In the genomic region with DNA sequence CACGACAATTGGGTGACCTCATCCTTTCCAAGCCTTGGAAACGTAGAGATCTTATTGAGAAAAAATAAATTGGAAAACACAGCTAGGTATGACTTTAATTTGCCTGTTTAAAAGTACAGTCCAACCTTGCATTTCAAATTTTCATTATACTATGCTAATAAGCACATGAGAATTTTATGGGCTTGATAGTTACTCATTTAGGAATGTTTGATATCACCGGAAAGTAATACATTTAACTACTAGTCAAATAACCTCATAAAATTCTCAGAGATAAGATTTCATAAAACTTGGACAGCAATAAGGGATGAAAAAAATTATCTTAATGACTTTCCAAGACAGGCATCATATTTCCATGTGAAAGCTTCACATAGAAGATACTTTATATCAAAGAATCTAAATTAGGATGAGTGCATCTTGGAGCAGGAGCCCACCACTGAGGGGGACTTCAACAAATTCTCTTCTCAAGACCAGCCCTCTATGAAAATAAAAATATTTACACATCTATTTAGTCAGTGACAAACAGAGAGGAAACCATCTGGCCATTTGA, we compare ENCODE assay signal across 1 cellular context.
TF ChIP-seq lines count a peak whose summit lies in the region.

No MANE protein-coding gene starts in this region.

TF ChIP-seq in HEK293, 187 proteins besides CTCF, POLR2A, EP300 and RAD21 (continued from another document and continues in another):
- TF ChIP-seq, protein P1, sequence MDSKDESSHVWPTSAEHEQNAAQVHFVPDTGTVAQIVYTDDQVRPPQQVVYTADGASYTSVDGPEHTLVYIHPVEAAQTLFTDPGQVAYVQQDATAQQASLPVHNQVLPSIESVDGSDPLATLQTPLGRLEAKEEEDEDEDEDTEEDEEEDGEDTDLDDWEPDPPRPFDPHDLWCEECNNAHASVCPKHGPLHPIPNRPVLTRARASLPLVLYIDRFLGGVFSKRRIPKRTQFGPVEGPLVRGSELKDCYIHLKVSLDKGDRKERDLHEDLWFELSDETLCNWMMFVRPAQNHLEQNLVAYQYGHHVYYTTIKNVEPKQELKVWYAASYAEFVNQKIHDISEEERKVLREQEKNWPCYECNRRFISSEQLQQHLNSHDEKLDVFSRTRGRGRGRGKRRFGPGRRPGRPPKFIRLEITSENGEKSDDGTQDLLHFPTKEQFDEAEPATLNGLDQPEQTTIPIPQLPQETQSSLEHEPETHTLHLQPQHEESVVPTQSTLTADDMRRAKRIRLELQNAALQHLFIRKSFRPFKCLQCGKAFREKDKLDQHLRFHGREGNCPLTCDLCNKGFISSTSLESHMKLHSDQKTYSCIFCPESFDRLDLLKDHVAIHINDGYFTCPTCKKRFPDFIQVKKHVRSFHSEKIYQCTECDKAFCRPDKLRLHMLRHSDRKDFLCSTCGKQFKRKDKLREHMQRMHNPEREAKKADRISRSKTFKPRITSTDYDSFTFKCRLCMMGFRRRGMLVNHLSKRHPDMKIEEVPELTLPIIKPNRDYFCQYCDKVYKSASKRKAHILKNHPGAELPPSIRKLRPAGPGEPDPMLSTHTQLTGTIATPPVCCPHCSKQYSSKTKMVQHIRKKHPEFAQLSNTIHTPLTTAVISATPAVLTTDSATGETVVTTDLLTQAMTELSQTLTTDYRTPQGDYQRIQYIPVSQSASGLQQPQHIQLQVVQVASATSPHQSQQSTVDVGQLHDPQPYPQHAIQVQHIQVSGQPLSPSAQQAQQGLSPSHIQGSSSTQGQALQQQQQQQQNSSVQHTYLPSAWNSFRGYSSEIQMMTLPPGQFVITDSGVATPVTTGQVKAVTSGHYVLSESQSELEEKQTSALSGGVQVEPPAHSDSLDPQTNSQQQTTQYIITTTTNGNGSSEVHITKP (tag by site-specific recombination; IDR thresholded peaks at IDR 0.05) = no peak; the same call in 1 of the 2 replicates
- TF ChIP-seq ZNF529 (tag by site-specific recombination; IDR thresholded peaks at IDR 0.05; ENCODE audit: insufficient replicate concordance) (no peak), ZBTB17 (tag by site-specific recombination; IDR thresholded peaks at IDR 0.05) (no peak; the same call in 1 of the 2 replicates), ZNF335 (tag by site-specific recombination; conservative IDR thresholded peaks at IDR 0.05) (peak; percentile 75), GLIS2 (tag by site-specific recombination; IDR thresholded peaks at IDR 0.05) (no peak), SETDB1 (IDR thresholded peaks at IDR 0.05; ENCODE audit: insufficient read length, low read length) (no peak), BCL11B (tag by site-specific recombination; IDR thresholded peaks at IDR 0.05; ENCODE audit: low read depth) (no peak; the same call in 1 of the 2 replicates), ZNF843 (tag by site-specific recombination; IDR thresholded peaks at IDR 0.05) (peak; percentile 94), ZSCAN23 (tag by site-specific recombination; IDR thresholded peaks at IDR 0.05) (no peak), ZNF350 (tag by site-specific recombination; IDR thresholded peaks at IDR 0.05) (no peak), ZNF394 (tag by site-specific recombination; IDR thresholded peaks at IDR 0.05; ENCODE audit: borderline replicate concordance) (no peak; the same call in 1 of the 2 replicates), ZNF830 (tag by site-specific recombination; IDR thresholded peaks at IDR 0.05; ENCODE audit: low read depth) (0 out of 2 replicates have a peak, but pooled peaks have one; percentile 17), ZNF473 (tag by site-specific recombination; IDR thresholded peaks at IDR 0.05) (no peak), ZNF202 (tag by site-specific recombination; IDR thresholded peaks at IDR 0.05; ENCODE audit: borderline replicate concordance) (no peak), ZNF560 (tag by site-specific recombination; IDR thresholded peaks at IDR 0.05; ENCODE audit: borderline replicate concordance) (no peak), ZNF677 (tag by site-specific recombination; IDR thresholded peaks at IDR 0.05) (no peak), REPIN1 (tag by site-specific recombination; IDR thresholded peaks at IDR 0.05; ENCODE audit: low read depth) (no peak), ZNF140 (tag by site-specific recombination; IDR thresholded peaks at IDR 0.05) (no peak), YY2 (tag by site-specific recombination; IDR thresholded peaks at IDR 0.05) (no peak), ZNF555 (tag by site-specific recombination; conservative IDR thresholded peaks at IDR 0.05) (no peak), ZNF768 (tag by site-specific recombination; IDR thresholded peaks at IDR 0.05) (no peak), MYNN (tag by site-specific recombination; IDR thresholded peaks at IDR 0.05; ENCODE audit: borderline replicate concordance) (no peak), ZNF585B (tag by site-specific recombination; IDR thresholded peaks at IDR 0.05) (no peak), ZNF114 (tag by site-specific recombination; IDR thresholded peaks at IDR 0.05) (no peak), ZNF404 (tag by site-specific recombination; IDR thresholded peaks at IDR 0.05) (no peak), KLF10 (tag by site-specific recombination; IDR thresholded peaks at IDR 0.05) (peak; percentile 33; the same call in 1 of the 2 replicates), ZNF433 (tag by site-specific recombination; IDR thresholded peaks at IDR 0.05; ENCODE audit: low read depth) (no peak), KLF16 (tag by site-specific recombination; IDR thresholded peaks at IDR 0.05) (no peak), ZNF544 (tag by site-specific recombination; IDR thresholded peaks at IDR 0.05) (no peak), ZNF785 (tag by site-specific recombination; IDR thresholded peaks at IDR 0.05) (no peak), ZNF423 (tag by site-specific recombination; IDR thresholded peaks at IDR 0.05) (no peak), ZNF24 (tag by site-specific recombination; IDR thresholded peaks at IDR 0.05) (peak; percentile 46; the same call in 1 of the 2 replicates), ZNF48 (tag by site-specific recombination; IDR thresholded peaks at IDR 0.05) (no peak), ZNF223 (tag by site-specific recombination; IDR thresholded peaks at IDR 0.05) (no peak), ZNF16 (tag by site-specific recombination; IDR thresholded peaks at IDR 0.05; ENCODE audit: low read depth) (no peak), ZBTB7A (tag by site-specific recombination; IDR thresholded peaks at IDR 0.05; ENCODE audit: low read depth) (no peak), ZNF660 (tag by site-specific recombination; IDR thresholded peaks at IDR 0.05) (no peak), ZNF549 (tag by site-specific recombination; IDR thresholded peaks at IDR 0.05) (no peak), GLI2 (tag by site-specific recombination; IDR thresholded peaks at IDR 0.05; ENCODE audit: borderline replicate concordance, low read depth) (peak; percentile 62; the same call in 1 of the 2 replicates), PRDM1 (tag by site-specific recombination; IDR thresholded peaks at IDR 0.05) (no peak), ZNF624 (tag by site-specific recombination; IDR thresholded peaks at IDR 0.05) (no peak), OVOL3 (tag by site-specific recombination; IDR thresholded peaks at IDR 0.05) (peak; percentile 47; the same call in 1 of the 2 replicates), ZNF426 (tag by site-specific recombination; IDR thresholded peaks at IDR 0.05) (no peak), ZEB2 (tag by site-specific recombination; IDR thresholded peaks at IDR 0.05) (peak; percentile 52; the same call in 1 of the 2 replicates)
- TF ChIP-seq, protein P2, sequence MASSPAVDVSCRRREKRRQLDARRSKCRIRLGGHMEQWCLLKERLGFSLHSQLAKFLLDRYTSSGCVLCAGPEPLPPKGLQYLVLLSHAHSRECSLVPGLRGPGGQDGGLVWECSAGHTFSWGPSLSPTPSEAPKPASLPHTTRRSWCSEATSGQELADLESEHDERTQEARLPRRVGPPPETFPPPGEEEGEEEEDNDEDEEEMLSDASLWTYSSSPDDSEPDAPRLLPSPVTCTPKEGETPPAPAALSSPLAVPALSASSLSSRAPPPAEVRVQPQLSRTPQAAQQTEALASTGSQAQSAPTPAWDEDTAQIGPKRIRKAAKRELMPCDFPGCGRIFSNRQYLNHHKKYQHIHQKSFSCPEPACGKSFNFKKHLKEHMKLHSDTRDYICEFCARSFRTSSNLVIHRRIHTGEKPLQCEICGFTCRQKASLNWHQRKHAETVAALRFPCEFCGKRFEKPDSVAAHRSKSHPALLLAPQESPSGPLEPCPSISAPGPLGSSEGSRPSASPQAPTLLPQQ (tag by site-specific recombination; IDR thresholded peaks at IDR 0.05) = peak; percentile 35
- TF ChIP-seq, protein P3, sequence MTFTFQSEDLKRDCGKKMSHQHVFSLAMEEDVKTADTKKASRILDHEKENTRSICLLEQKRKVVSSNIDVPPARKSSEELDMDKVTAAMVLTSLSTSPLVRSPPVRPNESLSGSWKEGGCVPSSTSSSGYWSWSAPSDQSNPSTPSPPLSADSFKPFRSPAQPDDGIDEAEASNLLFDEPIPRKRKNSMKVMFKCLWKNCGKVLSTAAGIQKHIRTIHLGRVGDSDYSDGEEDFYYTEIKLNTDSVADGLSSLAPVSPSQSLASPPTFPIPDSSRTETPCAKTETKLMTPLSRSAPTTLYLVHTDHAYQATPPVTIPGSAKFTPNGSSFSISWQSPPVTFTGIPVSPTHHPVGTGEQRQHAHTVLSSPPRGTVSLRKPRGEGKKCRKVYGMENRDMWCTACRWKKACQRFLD (tag by site-specific recombination; IDR thresholded peaks at IDR 0.05) = no peak
- TF ChIP-seq, protein P4, sequence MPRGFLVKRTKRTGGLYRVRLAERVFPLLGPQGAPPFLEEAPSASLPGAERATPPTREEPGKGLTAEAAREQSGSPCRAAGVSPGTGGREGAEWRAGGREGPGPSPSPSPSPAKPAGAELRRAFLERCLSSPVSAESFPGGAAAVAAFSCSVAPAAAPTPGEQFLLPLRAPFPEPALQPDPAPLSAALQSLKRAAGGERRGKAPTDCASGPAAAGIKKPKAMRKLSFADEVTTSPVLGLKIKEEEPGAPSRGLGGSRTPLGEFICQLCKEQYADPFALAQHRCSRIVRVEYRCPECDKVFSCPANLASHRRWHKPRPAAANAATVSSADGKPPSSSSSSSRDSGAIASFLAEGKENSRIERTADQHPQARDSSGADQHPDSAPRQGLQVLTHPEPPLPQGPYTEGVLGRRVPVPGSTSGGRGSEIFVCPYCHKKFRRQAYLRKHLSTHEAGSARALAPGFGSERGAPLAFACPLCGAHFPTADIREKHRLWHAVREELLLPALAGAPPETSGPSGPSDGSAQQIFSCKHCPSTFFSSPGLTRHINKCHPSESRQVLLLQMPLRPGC (tag by site-specific recombination; IDR thresholded peaks at IDR 0.05) = 0 out of 2 replicates have a peak, but pooled peaks have one; percentile 17
- TF ChIP-seq, protein P5, sequence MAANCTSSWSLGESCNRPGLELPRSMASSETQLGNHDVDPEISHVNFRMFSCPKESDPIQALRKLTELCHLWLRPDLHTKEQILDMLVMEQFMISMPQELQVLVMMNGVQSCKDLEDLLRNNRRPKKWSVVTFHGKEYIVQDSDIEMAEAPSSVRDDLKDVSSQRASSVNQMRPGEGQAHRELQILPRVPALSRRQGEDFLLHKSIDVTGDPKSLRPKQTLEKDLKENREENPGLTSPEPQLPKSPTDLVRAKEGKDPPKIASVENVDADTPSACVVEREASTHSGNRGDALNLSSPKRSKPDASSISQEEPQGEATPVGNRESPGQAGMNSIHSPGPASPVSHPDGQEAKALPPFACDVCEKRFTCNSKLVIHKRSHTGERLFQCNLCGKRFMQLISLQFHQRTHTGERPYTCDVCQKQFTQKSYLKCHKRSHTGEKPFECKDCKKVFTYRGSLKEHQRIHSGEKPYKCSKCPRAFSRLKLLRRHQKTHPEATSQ (tag by site-specific recombination; IDR thresholded peaks at IDR 0.05) = no peak
- TF ChIP-seq, protein P6, sequence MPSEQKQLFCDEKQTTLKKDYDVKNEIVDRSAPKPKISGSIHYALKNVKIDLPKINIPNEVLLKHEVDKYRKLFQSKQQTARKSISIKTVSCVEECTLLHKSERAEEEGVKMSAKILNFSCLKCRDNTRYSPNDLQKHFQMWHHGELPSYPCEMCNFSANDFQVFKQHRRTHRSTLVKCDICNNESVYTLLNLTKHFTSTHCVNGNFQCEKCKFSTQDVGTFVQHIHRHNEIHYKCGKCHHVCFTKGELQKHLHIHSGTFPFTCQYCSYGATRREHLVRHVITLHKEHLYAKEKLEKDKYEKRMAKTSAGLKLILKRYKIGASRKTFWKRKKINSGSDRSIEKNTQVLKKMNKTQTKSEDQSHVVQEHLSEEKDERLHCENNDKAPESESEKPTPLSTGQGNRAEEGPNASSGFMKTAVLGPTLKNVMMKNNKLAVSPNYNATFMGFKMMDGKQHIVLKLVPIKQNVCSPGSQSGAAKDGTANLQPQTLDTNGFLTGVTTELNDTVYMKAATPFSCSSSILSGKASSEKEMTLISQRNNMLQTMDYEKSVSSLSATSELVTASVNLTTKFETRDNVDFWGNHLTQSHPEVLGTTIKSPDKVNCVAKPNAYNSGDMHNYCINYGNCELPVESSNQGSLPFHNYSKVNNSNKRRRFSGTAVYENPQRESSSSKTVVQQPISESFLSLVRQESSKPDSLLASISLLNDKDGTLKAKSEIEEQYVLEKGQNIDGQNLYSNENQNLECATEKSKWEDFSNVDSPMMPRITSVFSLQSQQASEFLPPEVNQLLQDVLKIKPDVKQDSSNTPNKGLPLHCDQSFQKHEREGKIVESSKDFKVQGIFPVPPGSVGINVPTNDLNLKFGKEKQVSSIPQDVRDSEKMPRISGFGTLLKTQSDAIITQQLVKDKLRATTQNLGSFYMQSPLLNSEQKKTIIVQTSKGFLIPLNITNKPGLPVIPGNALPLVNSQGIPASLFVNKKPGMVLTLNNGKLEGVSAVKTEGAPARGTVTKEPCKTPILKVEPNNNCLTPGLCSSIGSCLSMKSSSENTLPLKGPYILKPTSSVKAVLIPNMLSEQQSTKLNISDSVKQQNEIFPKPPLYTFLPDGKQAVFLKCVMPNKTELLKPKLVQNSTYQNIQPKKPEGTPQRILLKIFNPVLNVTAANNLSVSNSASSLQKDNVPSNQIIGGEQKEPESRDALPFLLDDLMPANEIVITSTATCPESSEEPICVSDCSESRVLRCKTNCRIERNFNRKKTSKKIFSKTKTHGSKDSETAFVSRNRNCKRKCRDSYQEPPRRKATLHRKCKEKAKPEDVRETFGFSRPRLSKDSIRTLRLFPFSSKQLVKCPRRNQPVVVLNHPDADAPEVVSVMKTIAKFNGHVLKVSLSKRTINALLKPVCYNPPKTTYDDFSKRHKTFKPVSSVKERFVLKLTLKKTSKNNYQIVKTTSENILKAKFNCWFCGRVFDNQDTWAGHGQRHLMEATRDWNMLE (tag by site-specific recombination; conservative IDR thresholded peaks at IDR 0.05; ENCODE audit: low read depth) = no peak
- TF ChIP-seq, protein P7, sequence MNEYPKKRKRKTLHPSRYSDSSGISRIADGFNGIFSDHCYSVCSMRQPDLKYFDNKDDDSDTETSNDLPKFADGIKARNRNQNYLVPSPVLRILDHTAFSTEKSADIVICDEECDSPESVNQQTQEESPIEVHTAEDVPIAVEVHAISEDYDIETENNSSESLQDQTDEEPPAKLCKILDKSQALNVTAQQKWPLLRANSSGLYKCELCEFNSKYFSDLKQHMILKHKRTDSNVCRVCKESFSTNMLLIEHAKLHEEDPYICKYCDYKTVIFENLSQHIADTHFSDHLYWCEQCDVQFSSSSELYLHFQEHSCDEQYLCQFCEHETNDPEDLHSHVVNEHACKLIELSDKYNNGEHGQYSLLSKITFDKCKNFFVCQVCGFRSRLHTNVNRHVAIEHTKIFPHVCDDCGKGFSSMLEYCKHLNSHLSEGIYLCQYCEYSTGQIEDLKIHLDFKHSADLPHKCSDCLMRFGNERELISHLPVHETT (tag by site-specific recombination; IDR thresholded peaks at IDR 0.05) = no peak
- TF ChIP-seq, protein P8, sequence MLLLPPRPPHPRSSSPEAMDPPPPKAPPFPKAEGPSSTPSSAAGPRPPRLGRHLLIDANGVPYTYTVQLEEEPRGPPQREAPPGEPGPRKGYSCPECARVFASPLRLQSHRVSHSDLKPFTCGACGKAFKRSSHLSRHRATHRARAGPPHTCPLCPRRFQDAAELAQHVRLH (tag by site-specific recombination; IDR thresholded peaks at IDR 0.05) = peak; percentile 65; the same call in 1 of the 2 replicates
